ENCODE assay signal across 18 cellular contexts in the genomic region with DNA sequence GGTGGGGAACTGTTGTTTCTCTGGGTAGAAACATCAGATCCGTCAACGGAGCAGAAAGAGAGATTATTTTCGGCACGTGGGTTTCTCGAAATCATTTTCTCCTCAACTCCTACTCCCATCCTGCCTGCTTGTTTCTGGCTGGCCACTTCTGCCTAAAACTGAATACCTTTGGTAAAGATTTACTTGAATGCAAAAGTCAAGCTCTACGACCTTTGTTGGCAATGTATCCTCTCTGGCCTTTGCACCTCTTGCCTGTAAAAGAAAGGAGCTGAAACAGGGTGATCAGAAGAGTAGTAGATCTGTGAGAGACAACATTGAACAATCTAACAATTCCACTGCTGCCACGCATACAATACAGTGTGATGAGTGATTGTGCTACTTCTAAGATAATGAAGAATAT.
"Had no signal": no experiment of that assay in that cellular context is flagged by ENCODE, and none has a peak within 500 bp of the region (broad histone marks: within the 10 kb centered on the region; RNA-seq: fewer than 3 reads in every experiment).

No MANE protein-coding gene starts in this region.

- H3K36me3 Mint-ChIP-seq: naive B cell; stimulated activated memory B cell treated with anti-CD40 and anti-IgM and Interleukin-4, amounts not matched to agents 10 μg/mL and 1 μg/mL and 100 μg/mL, for 72 hours had no signal

- DNase-seq: cortex of kidney; dorsolateral prefrontal cortex; effector CD8-positive, alpha-beta T cell; heart right ventricle; hypothalamus; left ventricle myocardium inferior; mesenchymal stem cell; naive B cell; right cardiac atrium; spleen; stimulated activated CD4-positive, alpha-beta T cell treated with anti-CD3 and anti-CD28 coated beads, Interleukin-15, amount 100 ng/mL, for 24 hours; stimulated activated CD4-positive, alpha-beta T cell treated with anti-CD3 and anti-CD28 coated beads, Interleukin-1b, Interleukin-23, amount 100 ng/mL, for 48 hours; stimulated activated CD4-positive, alpha-beta T cell treated with anti-CD3 and anti-CD28 coated beads, Interleukin-4, amount 100 ng/mL, for 24 hours; tibial artery; upper lobe of right lung had no signal

- ATAC-seq: heart right ventricle; right cardiac atrium; stimulated activated memory B cell treated with anti-CD40 and anti-IgM and Interleukin-4, amounts not matched to agents 10 μg/mL and 1 μg/mL and 100 μg/mL, for 72 hours; upper lobe of right lung had no signal

- H3K4me1 Mint-ChIP-seq: central memory CD8-positive, alpha-beta T cell had no signal

- H3K27ac Mint-ChIP-seq: stimulated activated memory B cell treated with anti-CD40 and anti-IgM and Interleukin-4, amounts not matched to agents 10 μg/mL and 1 μg/mL and 100 μg/mL, for 72 hours; stimulated activated naive CD8-positive, alpha-beta T cell treated with anti-CD3 and anti-CD28 coated beads, Interleukin-15, Interleukin-2, amounts not matched to agents 100 ng/mL and 50 ng/mL, for 24 hours had no signal

- H3K27me3 Mint-ChIP-seq: stimulated activated memory B cell treated with anti-CD40 and anti-IgM and Interleukin-4, amounts not matched to agents 10 μg/mL and 1 μg/mL and 100 μg/mL, for 72 hours had no signal

- H3K4me3 Mint-ChIP-seq: central memory CD8-positive, alpha-beta T cell; naive B cell; stimulated activated memory B cell treated with anti-CD40 and anti-IgM and Interleukin-4, amounts not matched to agents 10 μg/mL and 1 μg/mL and 100 μg/mL, for 72 hours; stimulated activated naive CD8-positive, alpha-beta T cell treated with anti-CD3 and anti-CD28 coated beads, Interleukin-15, Interleukin-2, amounts not matched to agents 100 ng/mL and 50 ng/mL, for 24 hours had no signal

- H3K9me3 Mint-ChIP-seq: central memory CD8-positive, alpha-beta T cell; naive B cell; stimulated activated memory B cell treated with anti-CD40 and anti-IgM and Interleukin-4, amounts not matched to agents 10 μg/mL and 1 μg/mL and 100 μg/mL, for 72 hours; stimulated activated naive CD8-positive, alpha-beta T cell treated with anti-CD3 and anti-CD28 coated beads, Interleukin-15, Interleukin-2, amounts not matched to agents 100 ng/mL and 50 ng/mL, for 24 hours had no signal
